Comparison of ENCODE assay signal across 14 cellular contexts in genomic region chr3:65927576-65927975, GRCh38.
DNase-seq lines count a peak whose midpoint lies in the region; ATAC-seq, FAIRE-seq and TF ChIP-seq lines count a peak whose summit lies in the region.
"Had no signal": no experiment of that assay in that cellular context is flagged by ENCODE, and none has a peak within 500 bp of the region (broad histone marks: within the 10 kb centered on the region; RNA-seq: fewer than 3 reads in every experiment).

No MANE protein-coding gene starts in this region.

- no peaks in the 10 kb centered on the region for H3K36me3 ChIP-seq in SK-N-SH (replicated peaks in 1 of 2; ENCODE audit: control insufficient read depth in 1 of 2, insufficient read depth in 2 of 2, low read length in 1 of 2)
- H3K36me3 ChIP-seq in endodermal cell (ENCODE audit: control insufficient read depth, insufficient read depth, low read length) = no peaks in the 10 kb centered on the region
- H3K36me3 ChIP-seq: thyroid gland had no signal

- H3K9me3 ChIP-seq in SK-N-SH (no peaks in the 10 kb centered on the region), endodermal cell (ENCODE audit: control insufficient read depth, low read length) (peaks cover under 1% of the 10 kb centered on the region)
- H3K9me3 ChIP-seq: thyroid gland had no signal

- WGBS in SK-N-SH (ENCODE audit: low lambda C conversion rate) = 91% methylated on average over 1 of the region's 1 CpG
- WGBS in endodermal cell (ENCODE audit: insufficient coverage in 1 of 2, insufficient read length in 1 of 2), 2 experiments = 86% methylated on average over 1 of the region's 1 CpG; no CpG with 5 or more reads in 1 of the 2 experiments

- no peaks in the 10 kb centered on the region for H3K9me3 Mint-ChIP-seq in endodermal cell

- intact Hi-C loops in posterior cingulate gyrus (cut with DNase I) = no loop called here

- CTCF ChIA-PET in SK-N-SH (lab: Yijun Ruan, JAX) = no interaction called here

- no peaks in the 10 kb centered on the region for H3K27me3 ChIP-seq in SK-N-SH (ENCODE audit: insufficient read depth)
- no peaks in the 10 kb centered on the region for H3K27me3 ChIP-seq in endodermal cell (ENCODE audit: control insufficient read depth, insufficient read depth, low read length, poor library complexity, severe bottlenecking)
- H3K27me3 ChIP-seq: thyroid gland had no signal

- no peak for FAIRE-seq in urothelium cell line (lab: Jason Lieb, UNC)
- FAIRE-seq: endometrium had no signal

- no peak overlapping the region for H3K4me3 ChIP-seq in SK-N-SH (ENCODE audit: low read depth in 2 of 2, low read length in 1 of 2)
- no peak overlapping the region for H3K4me3 ChIP-seq in endodermal cell (ENCODE audit: low read length)
- H3K4me3 ChIP-seq: thyroid gland had no signal

- POLR2A ChIA-PET in SK-N-SH (lab: Yijun Ruan, JAX) = no interaction called here

- peaks cover 0 to 4% of the 10 kb centered on the region in 2 experiments; a peak in 1 of 4 replicates for H3K4me1 ChIP-seq in SK-N-SH (ENCODE audit: control insufficient read depth in 1 of 2, insufficient read depth in 2 of 2, low read depth in 1 of 2, low read length in 1 of 2)
- peaks cover 16% of the 10 kb centered on the region for H3K4me1 ChIP-seq in endodermal cell (ENCODE audit: control insufficient read depth, insufficient read depth, low read length)

- H3K9ac ChIP-seq in SK-N-SH (no peak overlapping the region), endodermal cell (ENCODE audit: extremely low read depth, low read length, poor library complexity, severe bottlenecking) (peak overlapping the region; percentile 13)

- peak overlapping the region; percentile 10 for H3K4me3 Mint-ChIP-seq in endodermal cell
- H3K4me3 Mint-ChIP-seq: activated T-cell treated with anti-CD3 and anti-CD28 coated beads, Interleukin-2, amount 50 U/mL, for 72 hours had no signal

- DNase-seq in SK-N-SH (no peak), NCI-H510A (lab: John Stamatoyannopoulos, UW) (peak; percentile 46), endodermal cell (no peak), urothelium cell line (ENCODE audit: low spot score) (peak; percentile 63), posterior cingulate gyrus (no peak), NCI-H526 (lab: John Stamatoyannopoulos, UW) (no peak), AML-193 (lab: John Stamatoyannopoulos, UW) (no peak)
- DNase-seq: activated T-cell treated with anti-CD3 and anti-CD28 coated beads, Interleukin-2, amount 50 U/mL, for 72 hours; NCI-H1694; thyroid gland had no signal

- H3K36me3 Mint-ChIP-seq in endodermal cell (ENCODE audit: low read depth) = no peaks in the 10 kb centered on the region

- H3K4me1 Mint-ChIP-seq in endodermal cell = peaks cover 42% of the 10 kb centered on the region

- no peaks in the 10 kb centered on the region for H3K27me3 Mint-ChIP-seq in endodermal cell (ENCODE audit: insufficient read depth)

- ATAC-seq in SK-N-SH treated with all-trans-retinoic acid at 6 μM for 48 hours = no peak
- ATAC-seq: activated T-cell treated with anti-CD3 and anti-CD28 coated beads, Interleukin-2, amount 50 U/mL, for 72 hours; Right ventricle myocardium inferior; sciatic nerve had no signal

- peaks cover 3% of the 10 kb centered on the region for H3F3A ChIP-seq in SK-N-SH (replicated peaks; ENCODE audit: insufficient read depth)

- H3K27ac ChIP-seq in SK-N-SH (ENCODE audit: low read depth in 2 of 2, low read length in 1 of 2) (no peak overlapping the region), endodermal cell (ENCODE audit: low read depth, low read length) (no peak overlapping the region)
- H3K27ac ChIP-seq: thyroid gland had no signal

- peak overlapping the region; percentile 80 for H3K27ac Mint-ChIP-seq in endodermal cell
- H3K27ac Mint-ChIP-seq: activated T-cell treated with anti-CD3 and anti-CD28 coated beads, Interleukin-2, amount 50 U/mL, for 72 hours had no signal

- TF ChIP-seq CTCF in SK-N-SH (IDR thresholded peaks at IDR 0.05) (no peak), endodermal cell (conservative IDR thresholded peaks at IDR 0.05) (no peak)

- peaks cover 56% of the 10 kb centered on the region; the same call in 1 of the 2 replicates for H3K79me2 ChIP-seq in SK-N-SH (ENCODE audit: insufficient read depth)

- H4K20me1 ChIP-seq in SK-N-SH (ENCODE audit: insufficient read depth) = no peaks in the 10 kb centered on the region; the same call in 1 of the 2 replicates

- no peak for TF ChIP-seq RAD21 in SK-N-SH (IDR thresholded peaks at IDR 0.05; ENCODE audit: low read length)

- no peak for TF ChIP-seq EP300 in SK-N-SH (IDR thresholded peaks at IDR 0.05; ENCODE audit: borderline replicate concordance in 1 of 2, low read depth in 1 of 2, low read length in 1 of 2)

- no peaks in the 10 kb centered on the region for H3K9me2 ChIP-seq in SK-N-SH

- H3K4me2 ChIP-seq in SK-N-SH = no peak overlapping the region

- H2AFZ ChIP-seq in SK-N-SH (ENCODE audit: low read depth) = no peak overlapping the region

TF ChIP-seq in SK-N-SH, 30 proteins besides CTCF, POLR2A, EP300 and RAD21:
- TF ChIP-seq REST (IDR thresholded peaks at IDR 0.05; ENCODE audit: low read depth, low read length) = no peak
- TF ChIP-seq TCF12 (IDR thresholded peaks at IDR 0.05) = peak; percentile 33; the same call in 1 of the 2 replicates
- 0 out of 2 replicates have a peak, but pooled peaks have one; percentile 39 for TF ChIP-seq PBX3 (IDR thresholded peaks at IDR 0.05)

TF ChIP-seq in SK-N-SH treated with all-trans-retinoic acid at 6 μM for 48 hours, 23 proteins besides CTCF, POLR2A, EP300 and RAD21 (continues in another document):
- TF ChIP-seq PATZ1 (CRISPR knock-in tag; IDR thresholded peaks at IDR 0.05; ENCODE audit: borderline replicate concordance) (no peak), TSHZ2 (CRISPR knock-in tag; IDR thresholded peaks at IDR 0.05) (no peak), BACH2 (CRISPR knock-in tag; IDR thresholded peaks at IDR 0.05; ENCODE audit: borderline replicate concordance) (no peak), ISL1 (CRISPR knock-in tag; IDR thresholded peaks at IDR 0.05) (no peak), CREB5 (CRISPR knock-in tag; IDR thresholded peaks at IDR 0.05; ENCODE audit: low read depth) (no peak), ZNF565 (CRISPR knock-in tag; conservative IDR thresholded peaks at IDR 0.05; ENCODE audit: low read depth) (no peak), ZNF8 (CRISPR knock-in tag; IDR thresholded peaks at IDR 0.05) (no peak), RARB (CRISPR knock-in tag; IDR thresholded peaks at IDR 0.05) (no peak), SNAI2 (CRISPR knock-in tag; IDR thresholded peaks at IDR 0.05) (no peak), TOX (CRISPR knock-in tag; IDR thresholded peaks at IDR 0.05; ENCODE audit: borderline replicate concordance) (no peak), OSR1 (CRISPR knock-in tag; IDR thresholded peaks at IDR 0.05) (no peak)

Comparison
In these comparisons a context has a peak if more than half of its experiments do, and no peak if none do; other contexts are left out.
1. DNase-seq: peak in NCI-H510A (single experiment) and urothelium cell line (single experiment); none in SK-N-SH (single experiment), endodermal cell (single experiment), posterior cingulate gyrus (0 of 10), NCI-H526 (0 of 2) and AML-193 (0 of 2).